In the genomic region with DNA sequence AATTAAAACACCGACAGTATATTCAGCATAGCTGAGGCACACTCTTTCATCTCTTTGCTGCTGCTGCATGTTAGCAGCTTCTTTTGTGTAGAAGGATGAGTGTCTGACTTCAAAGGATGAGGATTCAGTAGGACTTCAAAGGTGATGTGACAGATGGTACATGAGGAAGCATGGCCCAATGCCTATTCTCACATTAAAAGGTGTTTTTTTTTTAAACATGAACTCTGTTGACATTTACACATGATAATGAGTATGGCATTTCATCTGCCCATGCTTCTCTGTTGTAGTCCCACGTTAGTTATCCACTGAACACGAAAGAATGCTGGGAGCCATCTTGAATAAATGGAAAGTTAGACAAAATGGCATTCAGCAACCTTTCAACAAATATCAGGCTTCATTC, we compare ENCODE assay signal across 26 cellular contexts.
A peak's percentile ranks its signal among the peaks of the same experiment; 100 is the strongest.
DNase-seq lines count a peak whose midpoint lies in the region; TF ChIP-seq lines count a peak whose summit lies in the region.
"Had no signal": no experiment of that assay in that cellular context is flagged by ENCODE, and none has a peak within 500 bp of the region (broad histone marks: within the 10 kb centered on the region; RNA-seq: fewer than 3 reads in every experiment).

No MANE protein-coding gene starts in this region.

- no peaks in the 10 kb centered on the region for H3K27me3 ChIP-seq in right atrium auricular region

- no peaks in the 10 kb centered on the region for H3K9me3 ChIP-seq in right atrium auricular region
- H3K9me3 ChIP-seq: Caco-2, HAP-1 had no signal

- DNase-seq in DMS 273 treated with DMSO at 0.1 percent for 48 hours (lab: John Stamatoyannopoulos, UW) (peak; percentile 14), DMS53 treated with DMSO at 0.1 percent for 48 hours (lab: John Stamatoyannopoulos, UW; ENCODE audit: unreplicated experiment) (peak; percentile 76), NCI-H2171 (lab: John Stamatoyannopoulos, UW) (peak; percentile 82), cerebellar cortex (ENCODE audit: low spot score) (peak; percentile 80), right atrium auricular region (ENCODE audit: low spot score) (no peak), ecto neural progenitor cell (ENCODE audit: low spot score) (no peak)
- no peak for DNase-seq in activated CD4-positive, alpha-beta T cell treated with anti-CD3 and anti-CD28 coated beads, Interleukin-2, amount 50 U/mL, for 1 hour
- DNase-seq: Caco-2; CD4-positive, alpha-beta T cell; DMS79; MM.1S; NCI-H1048; NCI-H1417 treated with DMSO at 0.1 percent for 48 hours; NCI-H2081 treated with DMSO at 0.1 percent for 48 hours; NCI-H226; NCI-H526; NK-92 treated with Interleukin-12 subunit alpha and Interleukin-12 subunit beta, amount 100 ng/mL, for 24 hours; SHP77 treated with DMSO at 0.1 percent for 48 hours; SW 1271; T-helper 2 cell had no signal

- no peaks in the 10 kb centered on the region for H3K36me3 ChIP-seq in right atrium auricular region
- H3K36me3 ChIP-seq: HAP-1 had no signal

- H3K27ac ChIP-seq in right atrium auricular region, result no peak overlapping the region
- H3K27ac ChIP-seq: RWPE1, SK-N-MC had no signal

- TF ChIP-seq CTCF in right atrium auricular region (IDR thresholded peaks at IDR 0.05), result no peak

- H3K4me1 ChIP-seq in right atrium auricular region, result no peaks in the 10 kb centered on the region
- H3K4me1 ChIP-seq: Caco-2, HAP-1 had no signal

- no peak overlapping the region for H3K4me3 ChIP-seq in right atrium auricular region
- H3K4me3 ChIP-seq: GM12878, GM23338, HAP-1, K562, SK-N-MC had no signal

Comparison
In these comparisons a context has a peak if more than half of its experiments do, and no peak if none do; other contexts are left out.
1. DNase-seq: peak in DMS 273 treated with DMSO at 0.1 percent for 48 hours (single experiment), DMS53 treated with DMSO at 0.1 percent for 48 hours (single experiment), NCI-H2171 (single experiment) and cerebellar cortex (single experiment); none in right atrium auricular region (single experiment), ecto neural progenitor cell (single experiment) and activated CD4-positive, alpha-beta T cell treated with anti-CD3 and anti-CD28 coated beads, Interleukin-2, amount 50 U/mL, for 1 hour (single experiment).